Comparison of ENCODE assay signal across 15 cellular contexts in genomic region chr12:68094645-68095395, GRCh38.
A peak's percentile ranks its signal among the peaks of the same experiment; 100 is the strongest.
DNase-seq lines count a peak whose midpoint lies in the region; ATAC-seq lines count a peak whose summit lies in the region.
"Had no signal": no experiment of that assay in that cellular context is flagged by ENCODE, and none has a peak within 500 bp of the region (broad histone marks: within the 10 kb centered on the region; RNA-seq: fewer than 3 reads in every experiment).

No MANE protein-coding gene starts in this region.

- H3K4me1 Mint-ChIP-seq in activated CD8-positive, alpha-beta memory T cell treated with anti-CD3 and anti-CD28 coated beads, Interleukin-2, amount 10 ng/mL, durations not matched to agents 7 days and 5 days: peaks cover 30% of the 10 kb centered on the region
- peaks cover 73 to 89% of the 10 kb centered on the region in 2 donors for H3K4me1 Mint-ChIP-seq in natural killer cell treated with Interleukin-12 subunit alpha and Interleukin-12 subunit beta and Interleukin-15 and Interleukin-18, amount 100 ng/mL, for 72 hours (ENCODE audit: low read depth in 2 of 2)
- H3K4me1 Mint-ChIP-seq: B cell; CD4-positive, CD25-positive, alpha-beta regulatory T cell had no signal

- no peaks in the 10 kb centered on the region for H3K27me3 Mint-ChIP-seq in activated CD8-positive, alpha-beta memory T cell treated with anti-CD3 and anti-CD28 coated beads, Interleukin-2, amount 10 ng/mL, durations not matched to agents 7 days and 5 days
- no peaks in the 10 kb centered on the region for H3K27me3 Mint-ChIP-seq in natural killer cell treated with Interleukin-12 subunit alpha and Interleukin-12 subunit beta and Interleukin-15 and Interleukin-18, amount 100 ng/mL, for 72 hours

- peak overlapping the region; percentile 73 for H3K27ac Mint-ChIP-seq in activated CD8-positive, alpha-beta memory T cell treated with anti-CD3 and anti-CD28 coated beads, Interleukin-2, amount 10 ng/mL, durations not matched to agents 7 days and 5 days
- peak overlapping the region; percentile 93 to 94 for H3K27ac Mint-ChIP-seq in natural killer cell treated with Interleukin-12 subunit alpha and Interleukin-12 subunit beta and Interleukin-15 and Interleukin-18, amount 100 ng/mL, for 72 hours
- H3K27ac Mint-ChIP-seq: B cell; CD4-positive, CD25-positive, alpha-beta regulatory T cell; CD8-positive, alpha-beta T cell had no signal

- peak; percentile 57 for DNase-seq in activated CD8-positive, alpha-beta memory T cell treated with anti-CD3 and anti-CD28 coated beads, Interleukin-2, amount 10 ng/mL, durations not matched to agents 7 days and 5 days
- DNase-seq in activated CD8-positive, alpha-beta memory T cell treated with anti-CD3 and anti-CD28 coated beads, Interleukin-2, amount 50 U/mL, for 48 hours: no peak
- DNase-seq in head of caudate nucleus (peak in 29 of 42 donors; percentile 5 to 72 (median 33)), HPDE6-E6E7 (ENCODE audit: extremely low spot score) (no peak)
- DNase-seq in natural killer cell treated with Interleukin-12 subunit alpha and Interleukin-12 subunit beta and Interleukin-15 and Interleukin-18, amount 100 ng/mL, for 72 hours (ENCODE audit: low spot score): peak; percentile 70
- DNase-seq in effector CD4-positive, alpha-beta T cell: no peak
- DNase-seq: Caco-2; CD4-positive, CD25-positive, alpha-beta regulatory T cell; CD8-positive, alpha-beta T cell; DMS153; DND-41; H7; HCEC 1CT had no signal

- CTCF ChIA-PET in activated CD8-positive, alpha-beta memory T cell treated with anti-CD3 and anti-CD28 coated beads, Interleukin-2, amount 10 ng/mL, durations not matched to agents 7 days and 5 days (lab: Charles Lee): interaction anchor here (0.8 to 4.0 kb wide), 10 partner anchors 12 to 128 kb away, joined by 3 to 11 read pairs (median 4); no protein-coding TSS in a partner anchor

- intact Hi-C loops in head of caudate nucleus (cut with DNase I): no loop called here

- peak; percentile 64 for ATAC-seq in activated CD8-positive, alpha-beta memory T cell treated with anti-CD3 and anti-CD28 coated beads, Interleukin-2, amount 10 ng/mL, durations not matched to agents 7 days and 5 days
- peak; percentile 88 to 89 for ATAC-seq in natural killer cell treated with Interleukin-12 subunit alpha and Interleukin-12 subunit beta and Interleukin-15 and Interleukin-18, amount 100 ng/mL, for 72 hours
- ATAC-seq in HG02981 (IDR thresholded peaks at IDR 0.05; ENCODE audit: unreplicated experiment): no peak
- ATAC-seq: CD8-positive, alpha-beta T cell had no signal

- no peak overlapping the region for H3K4me3 Mint-ChIP-seq in activated CD8-positive, alpha-beta memory T cell treated with anti-CD3 and anti-CD28 coated beads, Interleukin-2, amount 10 ng/mL, durations not matched to agents 7 days and 5 days
- H3K4me3 Mint-ChIP-seq in natural killer cell treated with Interleukin-12 subunit alpha and Interleukin-12 subunit beta and Interleukin-15 and Interleukin-18, amount 100 ng/mL, for 72 hours: peak overlapping the region; percentile 62
- H3K4me3 Mint-ChIP-seq: B cell; CD4-positive, CD25-positive, alpha-beta regulatory T cell; CD8-positive, alpha-beta T cell had no signal

- H3K9me3 Mint-ChIP-seq in activated CD8-positive, alpha-beta memory T cell treated with anti-CD3 and anti-CD28 coated beads, Interleukin-2, amount 10 ng/mL, durations not matched to agents 7 days and 5 days (ENCODE audit: low read depth): peaks cover 7% of the 10 kb centered on the region
- H3K9me3 Mint-ChIP-seq in natural killer cell treated with Interleukin-12 subunit alpha and Interleukin-12 subunit beta and Interleukin-15 and Interleukin-18, amount 100 ng/mL, for 72 hours: peaks cover 12% of the 10 kb centered on the region

- H3K36me3 Mint-ChIP-seq in activated CD8-positive, alpha-beta memory T cell treated with anti-CD3 and anti-CD28 coated beads, Interleukin-2, amount 10 ng/mL, durations not matched to agents 7 days and 5 days: peaks cover 23% of the 10 kb centered on the region
- H3K36me3 Mint-ChIP-seq in natural killer cell treated with Interleukin-12 subunit alpha and Interleukin-12 subunit beta and Interleukin-15 and Interleukin-18, amount 100 ng/mL, for 72 hours: peaks cover 58% of the 10 kb centered on the region
- H3K36me3 Mint-ChIP-seq: CD4-positive, CD25-positive, alpha-beta regulatory T cell had no signal

Comparison
In these comparisons a context has a peak if more than half of its experiments do, and no peak if none do; other contexts are left out.
1. DNase-seq: peak in activated CD8-positive, alpha-beta memory T cell treated with anti-CD3 and anti-CD28 coated beads, Interleukin-2, amount 10 ng/mL, durations not matched to agents 7 days and 5 days (single experiment), head of caudate nucleus (29 of 42) and natural killer cell treated with Interleukin-12 subunit alpha and Interleukin-12 subunit beta and Interleukin-15 and Interleukin-18, amount 100 ng/mL, for 72 hours (single experiment); none in activated CD8-positive, alpha-beta memory T cell treated with anti-CD3 and anti-CD28 coated beads, Interleukin-2, amount 50 U/mL, for 48 hours (single experiment), effector CD4-positive, alpha-beta T cell (single experiment) and HPDE6-E6E7 (single experiment).